Comparison of ENCODE assay signal across 1 cellular context in the genomic region with DNA sequence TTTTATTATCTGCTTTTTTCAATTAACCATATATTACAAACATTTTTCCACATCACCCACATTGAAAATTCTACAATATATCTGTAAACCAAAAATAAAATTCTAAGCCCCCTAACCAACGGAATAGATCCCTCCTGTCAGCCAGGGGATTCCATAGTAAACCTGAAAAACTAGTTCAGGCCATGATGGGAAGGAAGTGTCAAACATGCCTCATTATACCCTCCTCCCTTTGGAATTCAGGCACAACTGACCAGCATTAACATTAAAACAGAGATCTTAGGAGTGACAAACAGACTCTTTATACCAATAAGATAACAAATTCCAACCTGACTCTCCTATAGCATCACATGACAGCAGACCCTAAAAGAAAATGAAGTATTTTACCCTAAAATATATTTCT.
TF ChIP-seq lines count a peak whose summit lies in the region.

No MANE protein-coding gene starts in this region.

TF ChIP-seq in H1, 55 proteins besides CTCF, POLR2A, EP300 and RAD21:
- TF ChIP-seq SIN3A (conservative IDR thresholded peaks at IDR 0.05 in 1 of 2, IDR thresholded peaks at IDR 0.05 in 1 of 2; ENCODE audit: low read depth in 1 of 2, low read length in 2 of 2) = peak; percentile 35 to 48; a peak in 1 of 4 replicates
- TF ChIP-seq, protein P1, sequence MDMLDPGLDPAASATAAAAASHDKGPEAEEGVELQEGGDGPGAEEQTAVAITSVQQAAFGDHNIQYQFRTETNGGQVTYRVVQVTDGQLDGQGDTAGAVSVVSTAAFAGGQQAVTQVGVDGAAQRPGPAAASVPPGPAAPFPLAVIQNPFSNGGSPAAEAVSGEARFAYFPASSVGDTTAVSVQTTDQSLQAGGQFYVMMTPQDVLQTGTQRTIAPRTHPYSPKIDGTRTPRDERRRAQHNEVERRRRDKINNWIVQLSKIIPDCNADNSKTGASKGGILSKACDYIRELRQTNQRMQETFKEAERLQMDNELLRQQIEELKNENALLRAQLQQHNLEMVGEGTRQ (IDR thresholded peaks at IDR 0.05; ENCODE audit: low read length) = no peak
- peak; percentile 22 for TF ChIP-seq ASH2L (IDR thresholded peaks at IDR 0.05; ENCODE audit: low read length)
- peak; percentile 82 for TF ChIP-seq TEAD4 (IDR thresholded peaks at IDR 0.05; ENCODE audit: low read depth, low read length)
- peak; percentile 65; the same call in 1 of the 2 replicates for TF ChIP-seq SP1 (IDR thresholded peaks at IDR 0.05; ENCODE audit: low read depth, low read length)
- 0 out of 2 replicates have a peak, but pooled peaks have one; percentile 11 for TF ChIP-seq YY1 (IDR thresholded peaks at IDR 0.05; ENCODE audit: low read depth, low read length)
- no peak for TF ChIP-seq KDM5A (IDR thresholded peaks at IDR 0.05; ENCODE audit: low read length)
- no peak for TF ChIP-seq GABPA (IDR thresholded peaks at IDR 0.05; ENCODE audit: borderline replicate concordance, insufficient read depth, low read length)
- TF ChIP-seq CBX8 (IDR thresholded peaks at IDR 0.05; ENCODE audit: borderline replicate concordance, low read depth, low read length) = no peak
- TF ChIP-seq, protein P2, sequence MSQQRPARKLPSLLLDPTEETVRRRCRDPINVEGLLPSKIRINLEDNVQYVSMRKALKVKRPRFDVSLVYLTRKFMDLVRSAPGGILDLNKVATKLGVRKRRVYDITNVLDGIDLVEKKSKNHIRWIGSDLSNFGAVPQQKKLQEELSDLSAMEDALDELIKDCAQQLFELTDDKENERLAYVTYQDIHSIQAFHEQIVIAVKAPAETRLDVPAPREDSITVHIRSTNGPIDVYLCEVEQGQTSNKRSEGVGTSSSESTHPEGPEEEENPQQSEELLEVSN (IDR thresholded peaks at IDR 0.05) = no peak
- TF ChIP-seq, protein P3, sequence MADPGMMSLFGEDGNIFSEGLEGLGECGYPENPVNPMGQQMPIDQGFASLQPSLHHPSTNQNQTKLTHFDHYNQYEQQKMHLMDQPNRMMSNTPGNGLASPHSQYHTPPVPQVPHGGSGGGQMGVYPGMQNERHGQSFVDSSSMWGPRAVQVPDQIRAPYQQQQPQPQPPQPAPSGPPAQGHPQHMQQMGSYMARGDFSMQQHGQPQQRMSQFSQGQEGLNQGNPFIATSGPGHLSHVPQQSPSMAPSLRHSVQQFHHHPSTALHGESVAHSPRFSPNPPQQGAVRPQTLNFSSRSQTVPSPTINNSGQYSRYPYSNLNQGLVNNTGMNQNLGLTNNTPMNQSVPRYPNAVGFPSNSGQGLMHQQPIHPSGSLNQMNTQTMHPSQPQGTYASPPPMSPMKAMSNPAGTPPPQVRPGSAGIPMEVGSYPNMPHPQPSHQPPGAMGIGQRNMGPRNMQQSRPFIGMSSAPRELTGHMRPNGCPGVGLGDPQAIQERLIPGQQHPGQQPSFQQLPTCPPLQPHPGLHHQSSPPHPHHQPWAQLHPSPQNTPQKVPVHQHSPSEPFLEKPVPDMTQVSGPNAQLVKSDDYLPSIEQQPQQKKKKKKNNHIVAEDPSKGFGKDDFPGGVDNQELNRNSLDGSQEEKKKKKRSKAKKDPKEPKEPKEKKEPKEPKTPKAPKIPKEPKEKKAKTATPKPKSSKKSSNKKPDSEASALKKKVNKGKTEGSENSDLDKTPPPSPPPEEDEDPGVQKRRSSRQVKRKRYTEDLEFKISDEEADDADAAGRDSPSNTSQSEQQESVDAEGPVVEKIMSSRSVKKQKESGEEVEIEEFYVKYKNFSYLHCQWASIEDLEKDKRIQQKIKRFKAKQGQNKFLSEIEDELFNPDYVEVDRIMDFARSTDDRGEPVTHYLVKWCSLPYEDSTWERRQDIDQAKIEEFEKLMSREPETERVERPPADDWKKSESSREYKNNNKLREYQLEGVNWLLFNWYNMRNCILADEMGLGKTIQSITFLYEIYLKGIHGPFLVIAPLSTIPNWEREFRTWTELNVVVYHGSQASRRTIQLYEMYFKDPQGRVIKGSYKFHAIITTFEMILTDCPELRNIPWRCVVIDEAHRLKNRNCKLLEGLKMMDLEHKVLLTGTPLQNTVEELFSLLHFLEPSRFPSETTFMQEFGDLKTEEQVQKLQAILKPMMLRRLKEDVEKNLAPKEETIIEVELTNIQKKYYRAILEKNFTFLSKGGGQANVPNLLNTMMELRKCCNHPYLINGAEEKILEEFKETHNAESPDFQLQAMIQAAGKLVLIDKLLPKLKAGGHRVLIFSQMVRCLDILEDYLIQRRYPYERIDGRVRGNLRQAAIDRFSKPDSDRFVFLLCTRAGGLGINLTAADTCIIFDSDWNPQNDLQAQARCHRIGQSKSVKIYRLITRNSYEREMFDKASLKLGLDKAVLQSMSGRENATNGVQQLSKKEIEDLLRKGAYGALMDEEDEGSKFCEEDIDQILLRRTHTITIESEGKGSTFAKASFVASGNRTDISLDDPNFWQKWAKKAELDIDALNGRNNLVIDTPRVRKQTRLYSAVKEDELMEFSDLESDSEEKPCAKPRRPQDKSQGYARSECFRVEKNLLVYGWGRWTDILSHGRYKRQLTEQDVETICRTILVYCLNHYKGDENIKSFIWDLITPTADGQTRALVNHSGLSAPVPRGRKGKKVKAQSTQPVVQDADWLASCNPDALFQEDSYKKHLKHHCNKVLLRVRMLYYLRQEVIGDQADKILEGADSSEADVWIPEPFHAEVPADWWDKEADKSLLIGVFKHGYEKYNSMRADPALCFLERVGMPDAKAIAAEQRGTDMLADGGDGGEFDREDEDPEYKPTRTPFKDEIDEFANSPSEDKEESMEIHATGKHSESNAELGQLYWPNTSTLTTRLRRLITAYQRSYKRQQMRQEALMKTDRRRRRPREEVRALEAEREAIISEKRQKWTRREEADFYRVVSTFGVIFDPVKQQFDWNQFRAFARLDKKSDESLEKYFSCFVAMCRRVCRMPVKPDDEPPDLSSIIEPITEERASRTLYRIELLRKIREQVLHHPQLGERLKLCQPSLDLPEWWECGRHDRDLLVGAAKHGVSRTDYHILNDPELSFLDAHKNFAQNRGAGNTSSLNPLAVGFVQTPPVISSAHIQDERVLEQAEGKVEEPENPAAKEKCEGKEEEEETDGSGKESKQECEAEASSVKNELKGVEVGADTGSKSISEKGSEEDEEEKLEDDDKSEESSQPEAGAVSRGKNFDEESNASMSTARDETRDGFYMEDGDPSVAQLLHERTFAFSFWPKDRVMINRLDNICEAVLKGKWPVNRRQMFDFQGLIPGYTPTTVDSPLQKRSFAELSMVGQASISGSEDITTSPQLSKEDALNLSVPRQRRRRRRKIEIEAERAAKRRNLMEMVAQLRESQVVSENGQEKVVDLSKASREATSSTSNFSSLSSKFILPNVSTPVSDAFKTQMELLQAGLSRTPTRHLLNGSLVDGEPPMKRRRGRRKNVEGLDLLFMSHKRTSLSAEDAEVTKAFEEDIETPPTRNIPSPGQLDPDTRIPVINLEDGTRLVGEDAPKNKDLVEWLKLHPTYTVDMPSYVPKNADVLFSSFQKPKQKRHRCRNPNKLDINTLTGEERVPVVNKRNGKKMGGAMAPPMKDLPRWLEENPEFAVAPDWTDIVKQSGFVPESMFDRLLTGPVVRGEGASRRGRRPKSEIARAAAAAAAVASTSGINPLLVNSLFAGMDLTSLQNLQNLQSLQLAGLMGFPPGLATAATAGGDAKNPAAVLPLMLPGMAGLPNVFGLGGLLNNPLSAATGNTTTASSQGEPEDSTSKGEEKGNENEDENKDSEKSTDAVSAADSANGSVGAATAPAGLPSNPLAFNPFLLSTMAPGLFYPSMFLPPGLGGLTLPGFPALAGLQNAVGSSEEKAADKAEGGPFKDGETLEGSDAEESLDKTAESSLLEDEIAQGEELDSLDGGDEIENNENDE (IDR thresholded peaks at IDR 0.05; ENCODE audit: insufficient replicate concordance, low read length) = no peak
- no peak for TF ChIP-seq KDM1A (IDR thresholded peaks at IDR 0.05; ENCODE audit: borderline replicate concordance, low read length)
- TF ChIP-seq SAP30 (IDR thresholded peaks at IDR 0.05; ENCODE audit: insufficient read depth, insufficient replicate concordance, low read length) = no peak
